Comparison of ENCODE assay signal across 14 cellular contexts in genomic region chr1:201460783-201461182, GRCh38. TPM values are rescaled to one million over a fixed set of nuclear protein-coding genes. Genes with fewer than 3 reads are reported as not detected.
DNase-seq lines count a peak whose midpoint lies in the region; FAIRE-seq and TF ChIP-seq lines count a peak whose summit lies in the region.
"Had no signal": no experiment of that assay in that cellular context is flagged by ENCODE, and none has a peak within 500 bp of the region (broad histone marks: within the 10 kb centered on the region; RNA-seq: fewer than 3 reads in every experiment).

No MANE protein-coding gene starts in this region.

- intact Hi-C loops in transverse colon (cut with DNase I; ENCODE audit: low total_unique reads): no loop called here

- H3K27me3 Mint-ChIP-seq in nephron (ENCODE audit: low read depth): peaks cover 9% of the 10 kb centered on the region

- 67 to 82% methylated on average over 3 to 4 of the region's 4 CpGs for WGBS in transverse colon (ENCODE audit: low coverage in 1 of 2), 2 donors

- no peak overlapping the region for H3K4me3 ChIP-seq in transverse colon

- peaks cover 52% of the 10 kb centered on the region for H3K4me1 Mint-ChIP-seq in nephron

- peak overlapping the region; percentile 47 to 69 (median 63) for H3K27ac Mint-ChIP-seq in nephron
- H3K27ac Mint-ChIP-seq: activated CD8-positive, alpha-beta T cell treated with anti-CD3 and anti-CD28 coated beads, Interleukin-2, amount 10 ng/mL, durations not matched to agents 7 days and 5 days; activated naive CD4-positive, alpha-beta T cell treated with anti-CD3 and anti-CD28 coated beads for 36 hours; T-helper 2 cell treated with Interferon-gamma antibody and Interleukin-4, amounts not matched to agents 5 μg/mL and 100 μg/mL, for 36 hours had no signal

- no peak for TF ChIP-seq POLR2A in transverse colon (IDR thresholded peaks at IDR 0.05)

- H3K27me3 ChIP-seq in transverse colon: no peaks in the 10 kb centered on the region

- peaks cover 0 to 4% (median 0%) of the 10 kb centered on the region in 4 donors for H3K36me3 ChIP-seq in transverse colon

- peaks cover 15 to 55% (median 30%) of the 10 kb centered on the region in 4 donors for H3K4me1 ChIP-seq in transverse colon

- H3K9me3 Mint-ChIP-seq in nephron: no peaks in the 10 kb centered on the region
- H3K9me3 Mint-ChIP-seq: activated naive CD4-positive, alpha-beta T cell treated with anti-CD3 and anti-CD28 coated beads for 36 hours; T-helper 2 cell treated with Interferon-gamma antibody and Interleukin-4, amounts not matched to agents 5 μg/mL and 100 μg/mL, for 36 hours had no signal

- TF ChIP-seq CTCF in nephron (IDR thresholded peaks at IDR 0.05; ENCODE audit: unreplicated experiment in 3 of 3): no peak
- TF ChIP-seq CTCF in transverse colon (IDR thresholded peaks at IDR 0.05): no peak

- peaks cover 14% of the 10 kb centered on the region for H3K36me3 Mint-ChIP-seq in nephron (ENCODE audit: low read depth)

- no peaks in the 10 kb centered on the region for H3K9me3 ChIP-seq in transverse colon

- no peak overlapping the region for H3K4me3 Mint-ChIP-seq in nephron
- H3K4me3 Mint-ChIP-seq: activated CD8-positive, alpha-beta T cell treated with anti-CD3 and anti-CD28 coated beads, Interleukin-2, amount 10 ng/mL, durations not matched to agents 7 days and 5 days; activated naive CD4-positive, alpha-beta T cell treated with anti-CD3 and anti-CD28 coated beads for 36 hours; T-helper 2 cell treated with Interferon-gamma antibody and Interleukin-4, amounts not matched to agents 5 μg/mL and 100 μg/mL, for 36 hours had no signal

- DNase-seq in RCC 7860 (ENCODE audit: low spot score): peak; percentile 59
- no peak for DNase-seq in transverse colon
- DNase-seq in ureter (ENCODE audit: low spot score): no peak
- DNase-seq in NAMALWA (ENCODE audit: low spot score): no peak
- no peak for DNase-seq in HPDE6-E6E7 (ENCODE audit: extremely low spot score)
- DNase-seq: activated CD8-positive, alpha-beta T cell treated with anti-CD3 and anti-CD28 coated beads, Interleukin-2, amount 10 ng/mL, durations not matched to agents 7 days and 5 days; activated naive CD4-positive, alpha-beta T cell treated with anti-CD3 and anti-CD28 coated beads for 36 hours; OCI-M1; stimulated activated naive CD8-positive, alpha-beta T cell treated with anti-CD3 and anti-CD28 coated beads, Interleukin-15, Interleukin-2, amounts not matched to agents 100 U/mL and 50 U/mL, for 24 hours had no signal

- TF ChIP-seq EP300 in transverse colon (IDR thresholded peaks at IDR 0.05; ENCODE audit: low read depth): no peak

- in situ Hi-C loops in transverse colon (cut with MboI; ENCODE audit: low pct_ligation_motif_present in 1 of 4, low pct_unique_long_range_greater_than_20kb in 1 of 4, low sequenced_read_pairs in 3 of 4): no loop called here

- H3K27ac ChIP-seq in cingulate gyrus (ENCODE audit: low read depth, low read length) (peak overlapping the region; percentile 88), transverse colon (peak overlapping the region; percentile 71 to 98 (median 85))

- no peak for FAIRE-seq in RCC 7860 (lab: Jason Lieb, UNC)

RNA-seq across cellular contexts. Expression of gene PHLDA3, which starts 8.2 kb away (rescaled TPM):
- total RNA-seq in transverse colon: 10 to 100 TPM; 19.4 to 47.6 (median 31.5) TPM
- total RNA-seq in ureter: 75.4 TPM

RNA-seq across cellular contexts. Expression of gene TNNI1, which starts 39.3 kb away (rescaled TPM):
- total RNA-seq in transverse colon (under 1 TPM in 2 of 4 donors, not detected in 2; 0.16 to 0.41 TPM), ureter (0.23 TPM)
- total RNA-seq: activated CD8-positive, alpha-beta T cell treated with anti-CD3 and anti-CD28 coated beads, Interleukin-2, amount 10 ng/mL, durations not matched to agents 7 days and 5 days; activated naive CD4-positive, alpha-beta T cell treated with anti-CD3 and anti-CD28 coated beads for 36 hours; dermis microvascular lymphatic vessel endothelial cell; HT-29 had no signal

RNA-seq across cellular contexts. Expression of gene CSRP1, which starts 46.1 kb away (rescaled TPM):
- total RNA-seq in transverse colon: 1,000 to 10,000 TPM in 2 of 4 donors, 100 to 1,000 TPM in 2; 697 to 1,474 (median 915) TPM
- 545 TPM for total RNA-seq in ureter
